In the genomic region with DNA sequence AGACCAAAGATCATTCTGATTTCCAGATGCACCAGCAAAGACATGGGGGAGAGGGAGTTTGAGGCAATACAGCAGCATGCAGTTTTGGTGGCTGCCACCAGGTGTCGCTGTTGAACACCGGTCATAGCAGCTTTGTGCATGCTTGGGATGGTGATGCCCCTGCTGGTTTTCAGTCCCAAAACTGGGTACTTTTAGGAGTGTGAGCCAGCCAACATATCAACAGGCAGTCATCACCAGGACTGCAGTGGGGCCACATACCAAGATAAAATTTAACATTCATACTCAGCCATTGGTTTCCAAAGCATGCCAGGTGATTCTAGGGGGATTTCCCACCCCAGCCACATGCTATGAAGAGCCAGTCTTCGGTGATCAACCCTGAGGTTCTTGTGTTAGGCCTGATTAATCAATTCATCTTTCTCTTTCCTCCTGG, we compare ENCODE assay signal across 8 cellular contexts.
DNase-seq lines count a peak whose midpoint lies in the region; ATAC-seq, FAIRE-seq and TF ChIP-seq lines count a peak whose summit lies in the region.

No MANE protein-coding gene starts in this region.

- DNase-seq in OCI-M1 (lab: John Stamatoyannopoulos, UW): peak; percentile 78
- DNase-seq in bronchial epithelial cell (ENCODE audit: low read depth): no peak
- peak; percentile 17 to 43 for DNase-seq in stimulated activated CD4-positive, alpha-beta T cell treated with anti-CD3 and anti-CD28 coated beads, Interleukin-12 subunit alpha, Interleukin-12 subunit beta, amount 100 ng/mL, for 24 hours (ENCODE audit: low read depth in 2 of 2)
- DNase-seq in superior temporal gyrus (ENCODE audit: extremely low spot score): no peak
- DNase-seq in suprapubic skin (ENCODE audit: low spot score in 2 of 2): no peak

- no peak for TF ChIP-seq POLR2A in suprapubic skin (IDR thresholded peaks at IDR 0.05)

- TF ChIP-seq EP300 in suprapubic skin (IDR thresholded peaks at IDR 0.05): no peak

- no peak for FAIRE-seq in bronchial epithelial cell (lab: Jason Lieb, UNC)

- peak; percentile 79 for TF ChIP-seq CTCF in GM12875 (IDR thresholded peaks at IDR 0.05; ENCODE audit: borderline replicate concordance, insufficient read depth, low read depth, low read length)
- peak; percentile 79 for TF ChIP-seq CTCF in bronchial epithelial cell (IDR thresholded peaks at IDR 0.05; ENCODE audit: insufficient read depth, low read length, severe bottlenecking)
- peak in 1 of 2 donors; percentile 53 for TF ChIP-seq CTCF in suprapubic skin (IDR thresholded peaks at IDR 0.05)

- no peaks in the 10 kb centered on the region for H3K36me3 ChIP-seq in bronchial epithelial cell (ENCODE audit: control insufficient read depth, insufficient read depth, low read length)
- H3K36me3 ChIP-seq in suprapubic skin: no peaks in the 10 kb centered on the region

- ATAC-seq in GM21786 (IDR thresholded peaks at IDR 0.05; ENCODE audit: unreplicated experiment) (no peak), GM21529 (IDR thresholded peaks at IDR 0.05; ENCODE audit: unreplicated experiment) (no peak)

- H3K27ac ChIP-seq in suprapubic skin: no peak overlapping the region

- 65% methylated on average over 3 of the region's 3 CpGs for WGBS in suprapubic skin

- H3K9me3 ChIP-seq in suprapubic skin: peaks cover 11% of the 10 kb centered on the region

- H3K4me3 ChIP-seq in GM12875 (ENCODE audit: low read depth, low read length): no peak overlapping the region
- H3K4me3 ChIP-seq in bronchial epithelial cell (ENCODE audit: low read depth, low read length): no peak overlapping the region
- no peak overlapping the region for H3K4me3 ChIP-seq in suprapubic skin

- H3K27me3 ChIP-seq in bronchial epithelial cell (ENCODE audit: control insufficient read depth, insufficient read depth, low read length) (no peaks in the 10 kb centered on the region), suprapubic skin (peaks cover 2% of the 10 kb centered on the region)

- H3K4me1 ChIP-seq in suprapubic skin: no peaks in the 10 kb centered on the region

Comparison
In these comparisons a context has a peak if more than half of its experiments do, and no peak if none do; other contexts are left out.
1. DNase-seq: peak in OCI-M1 (single experiment) and stimulated activated CD4-positive, alpha-beta T cell treated with anti-CD3 and anti-CD28 coated beads, Interleukin-12 subunit alpha, Interleukin-12 subunit beta, amount 100 ng/mL, for 24 hours (2 of 2); none in bronchial epithelial cell (single experiment), superior temporal gyrus (single experiment) and suprapubic skin (0 of 2).